In genomic region chr1:234599617-234600417, GRCh38 we compare ENCODE assay signal across 8 cellular contexts. TPM values are rescaled to one million over a fixed set of nuclear protein-coding genes. Genes with fewer than 3 reads are reported as not detected.
DNase-seq lines count a peak whose midpoint lies in the region; ATAC-seq and TF ChIP-seq lines count a peak whose summit lies in the region.

No MANE protein-coding gene starts in this region.

- H3K27ac ChIP-seq in HCT116 (ENCODE audit: low read depth, low read length) (peak overlapping the region; percentile 69), MM.1S (ENCODE audit: low read length) (peak overlapping the region; percentile 94), SK-N-MC (peak overlapping the region; percentile 83), upper lobe of right lung (peak overlapping the region; percentile 99)

- CTCF ChIA-PET in HCT116 (lab: Charles Lee), result interaction anchor here (2.8 kb wide), 1 partner anchor 484 kb away, joined by 9 read pairs; no protein-coding TSS in a partner anchor

- RAD21 ChIA-PET in HCT116 (lab: Charles Lee; ENCODE audit: low non-redundant PET in 1 of 2, low total read pairs in 2 of 2, uncharacterized antibody in 2 of 2, unreplicated experiment in 2 of 2), result interaction anchor here in 1 of 2 experiments (0.6 kb wide), 1 partner anchor 851 kb away, joined by 3 read pairs; no protein-coding TSS in a partner anchor

- H3K9ac ChIP-seq in HCT116 (ENCODE audit: low read length), result peak overlapping the region; percentile 69
- H3K9ac ChIP-seq in MM.1S (ENCODE audit: low read length), result peak overlapping the region; percentile 84
- H3K9ac ChIP-seq in SK-N-MC (ENCODE audit: insufficient read length), result peak overlapping the region; percentile 83

- intact Hi-C loops in HCT116 (cut with micrococcal nuclease), result loop anchor here (2.0 to 5.0 kb wide), 2 partner anchors 101 to 267 kb away; no protein-coding TSS in a partner anchor
- intact Hi-C loops in upper lobe of right lung (cut with DNase I), result loop anchor here (10.0 kb wide), 1 partner anchor 95 kb away; no protein-coding TSS in a partner anchor

- H3K4me2 ChIP-seq in HCT116 (ENCODE audit: low read length) (peak overlapping the region; percentile 80), MM.1S (ENCODE audit: low read depth, low read length) (peak overlapping the region; percentile 92)

- H3K9me2 ChIP-seq in HCT116 (ENCODE audit: insufficient read depth) (no peaks in the 10 kb centered on the region), MM.1S (replicated peaks; ENCODE audit: insufficient read depth, low read length) (no peaks in the 10 kb centered on the region)

- BruUV-seq in HCT116 (replicated peaks; lab: Mats Ljungman, UMichigan), result no TSS peak

- H3K4me1 ChIP-seq in HCT116 (ENCODE audit: control insufficient read depth in 1 of 2, insufficient read depth in 2 of 2, low read length in 2 of 2), result peaks cover 55 to 61% of the 10 kb centered on the region in 2 experiments
- peaks cover 57% of the 10 kb centered on the region for H3K4me1 ChIP-seq in MM.1S (ENCODE audit: low read length)
- peaks cover 52% of the 10 kb centered on the region for H3K4me1 ChIP-seq in upper lobe of right lung

- peak; percentile 35 for TF ChIP-seq POLR2A in HCT116 (IDR thresholded peaks at IDR 0.05; ENCODE audit: borderline replicate concordance, extremely low read depth, insufficient read depth, insufficient read length)

- H3K4me3 ChIP-seq in HCT116 (replicated peaks in 1 of 2; ENCODE audit: low read depth in 1 of 2, low read length in 2 of 2) (peak overlapping the region; percentile 45 to 55), MM.1S (ENCODE audit: low read length) (peak overlapping the region; percentile 61), SK-N-MC (peak overlapping the region; percentile 90), upper lobe of right lung (peak overlapping the region; percentile 56)

- H4K20me1 ChIP-seq in HCT116 (ENCODE audit: insufficient read depth) (peaks cover under 1% of the 10 kb centered on the region; the same call in 1 of the 2 replicates), MM.1S (ENCODE audit: insufficient read depth, low read length) (no peaks in the 10 kb centered on the region)

- ATAC-seq in HCT116, result peak; percentile 85
- ATAC-seq in omental fat pad (ENCODE audit: low FRiP score), result peak; percentile 93
- ATAC-seq in upper lobe of right lung, result peak; percentile 94

- DNase-seq in GM10266 (ENCODE audit: extremely low spot score), result peak; percentile 88
- DNase-seq in HCT116 (ENCODE audit: low read depth, low spot score), result peak; percentile 51
- DNase-seq in MM.1S, result peak; percentile 95
- DNase-seq in SK-N-MC (ENCODE audit: low read depth, low spot score), result no peak
- DNase-seq in activated naive CD4-positive, alpha-beta T cell treated with anti-CD3 and anti-CD28 coated beads, Interleukin-2, amount 50 U/mL, for 16 hours, result peak; percentile 76
- peak; percentile 85 for DNase-seq in glomerular visceral epithelial cell (ENCODE audit: extremely low spot score)
- peak; percentile 46 for DNase-seq in omental fat pad (ENCODE audit: low spot score)
- peak; percentile 94 for DNase-seq in upper lobe of right lung

- TF ChIP-seq CTCF in GM10266 (IDR thresholded peaks at IDR 0.05; ENCODE audit: control insufficient read depth, insufficient read depth, low read depth, missing control alignments), result no peak
- no peak for TF ChIP-seq CTCF in HCT116 (IDR thresholded peaks at IDR 0.05 in 2 of 3, conservative IDR thresholded peaks at IDR 0.05 in 1 of 3; ENCODE audit: borderline replicate concordance in 1 of 3, insufficient read depth in 1 of 3, low read depth in 2 of 3, low read length in 2 of 3)
- TF ChIP-seq CTCF in MM.1S (IDR thresholded peaks at IDR 0.05; ENCODE audit: low read length), result no peak
- TF ChIP-seq CTCF in omental fat pad (IDR thresholded peaks at IDR 0.05), result no peak
- no peak for TF ChIP-seq CTCF in upper lobe of right lung (IDR thresholded peaks at IDR 0.05)

- H3K36me3 ChIP-seq in HCT116 (ENCODE audit: control insufficient read depth in 1 of 2, insufficient read depth in 2 of 2, low read length in 2 of 2) (no peaks in the 10 kb centered on the region), MM.1S (replicated peaks; ENCODE audit: insufficient read depth, low read length) (no peaks in the 10 kb centered on the region; the same call in 1 of the 2 replicates), SK-N-MC (ENCODE audit: insufficient read depth, low read length) (peaks cover 1% of the 10 kb centered on the region; the same call in 1 of the 2 replicates), upper lobe of right lung (peaks cover 4% of the 10 kb centered on the region)

- H3K27me3 ChIP-seq in HCT116 (ENCODE audit: insufficient read depth, low read length), result no peaks in the 10 kb centered on the region
- H3K27me3 ChIP-seq in MM.1S (replicated peaks; ENCODE audit: insufficient read depth, low read length), result no peaks in the 10 kb centered on the region
- H3K27me3 ChIP-seq in upper lobe of right lung, result no peaks in the 10 kb centered on the region

- H3K79me2 ChIP-seq in HCT116 (ENCODE audit: insufficient read depth, low read length) (peaks cover 24% of the 10 kb centered on the region), MM.1S (ENCODE audit: low read length) (peaks cover 29% of the 10 kb centered on the region)

- H3K9me3 ChIP-seq in HCT116 (ENCODE audit: control insufficient read depth in 1 of 2, insufficient read depth in 1 of 2, low read depth in 1 of 2, low read length in 2 of 2), result no peaks in the 10 kb centered on the region
- no peaks in the 10 kb centered on the region for H3K9me3 ChIP-seq in MM.1S (replicated peaks; ENCODE audit: insufficient read depth, low read length)
- no peaks in the 10 kb centered on the region for H3K9me3 ChIP-seq in SK-N-MC (ENCODE audit: low read depth, low read length)
- H3K9me3 ChIP-seq in upper lobe of right lung, result no peaks in the 10 kb centered on the region

- 0 out of 2 replicates have a peak, but pooled peaks have one; percentile 6 for TF ChIP-seq RAD21 in HCT116 (IDR thresholded peaks at IDR 0.05; ENCODE audit: low read depth)

- POLR2A ChIA-PET in HCT116 (lab: Charles Lee), result interaction anchor here (1.1 to 3.1 kb wide), 3 partner anchors 11 to 99 kb away, joined by 3 to 26 read pairs (median 3); partner anchors contain the start of gene IRF2BP2

- peaks cover 59% of the 10 kb centered on the region for H3F3A ChIP-seq in MM.1S (ENCODE audit: insufficient read depth, low read length)

- no peak overlapping the region for H2AFZ ChIP-seq in HCT116 (ENCODE audit: low read depth, low read length, poor library complexity, severe bottlenecking)
- peak overlapping the region; percentile 50 for H2AFZ ChIP-seq in MM.1S (ENCODE audit: low read length)

TF ChIP-seq in HCT116, 20 proteins besides CTCF, POLR2A, EP300 and RAD21 (continues in another document):
- TF ChIP-seq FOSL1 (IDR thresholded peaks at IDR 0.05; ENCODE audit: low read depth) (no peak), TCF7L2 (IDR thresholded peaks at IDR 0.05; ENCODE audit: borderline replicate concordance, extremely low read depth, insufficient read depth, insufficient read length) (peak; percentile 97), SRF (IDR thresholded peaks at IDR 0.05; ENCODE audit: low read depth) (peak; percentile 81), EGR1 (IDR thresholded peaks at IDR 0.05; ENCODE audit: low read depth) (no peak), CBX3 (IDR thresholded peaks at IDR 0.05; ENCODE audit: low read depth) (peak; percentile 75), EZH2phosphoT487 (IDR thresholded peaks at IDR 0.05; ENCODE audit: borderline replicate concordance) (no peak), MAX (IDR thresholded peaks at IDR 0.05) (peak; percentile 97), YY1 (IDR thresholded peaks at IDR 0.05; ENCODE audit: extremely low read depth, insufficient replicate concordance, low read depth, low read length) (no peak), CEBPB (IDR thresholded peaks at IDR 0.05; ENCODE audit: low read depth) (no peak), ZNF274 (IDR thresholded peaks at IDR 0.05; ENCODE audit: low read depth, low read length) (no peak), ELF1 (IDR thresholded peaks at IDR 0.05; ENCODE audit: borderline replicate concordance, low read depth) (no peak), SIN3A (IDR thresholded peaks at IDR 0.05; ENCODE audit: low read depth) (peak; percentile 78; the same call in 1 of the 2 replicates), ZBTB33 (IDR thresholded peaks at IDR 0.05; ENCODE audit: extremely low read depth, insufficient replicate concordance, low read length) (no peak), EZH2 (IDR thresholded peaks at IDR 0.05) (no peak), SP1 (IDR thresholded peaks at IDR 0.05; ENCODE audit: low read depth) (peak; percentile 44), POLR2AphosphoS5 (IDR thresholded peaks at IDR 0.05; ENCODE audit: low read depth, low read length) (peak; percentile 73), ZFX (IDR thresholded peaks at IDR 0.05) (peak; percentile 61)
- TF ChIP-seq, protein P1, sequence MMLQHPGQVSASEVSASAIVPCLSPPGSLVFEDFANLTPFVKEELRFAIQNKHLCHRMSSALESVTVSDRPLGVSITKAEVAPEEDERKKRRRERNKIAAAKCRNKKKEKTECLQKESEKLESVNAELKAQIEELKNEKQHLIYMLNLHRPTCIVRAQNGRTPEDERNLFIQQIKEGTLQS (IDR thresholded peaks at IDR 0.05), result no peak

RNA-seq across cellular contexts. Expression of gene IRF2BP2, which starts 10.2 kb away (rescaled TPM):
- total RNA-seq in HCT116 (2021; ENCODE audit: unreplicated experiment) (61.3 TPM), omental fat pad (10 to 100 TPM; 39.4 to 67.1 (median 40.0) TPM), upper lobe of right lung (161 TPM)
- 105 and 134 TPM in 2 replicates for polyA plus RNA-seq in HCT116 (2012)
